In the genomic region with DNA sequence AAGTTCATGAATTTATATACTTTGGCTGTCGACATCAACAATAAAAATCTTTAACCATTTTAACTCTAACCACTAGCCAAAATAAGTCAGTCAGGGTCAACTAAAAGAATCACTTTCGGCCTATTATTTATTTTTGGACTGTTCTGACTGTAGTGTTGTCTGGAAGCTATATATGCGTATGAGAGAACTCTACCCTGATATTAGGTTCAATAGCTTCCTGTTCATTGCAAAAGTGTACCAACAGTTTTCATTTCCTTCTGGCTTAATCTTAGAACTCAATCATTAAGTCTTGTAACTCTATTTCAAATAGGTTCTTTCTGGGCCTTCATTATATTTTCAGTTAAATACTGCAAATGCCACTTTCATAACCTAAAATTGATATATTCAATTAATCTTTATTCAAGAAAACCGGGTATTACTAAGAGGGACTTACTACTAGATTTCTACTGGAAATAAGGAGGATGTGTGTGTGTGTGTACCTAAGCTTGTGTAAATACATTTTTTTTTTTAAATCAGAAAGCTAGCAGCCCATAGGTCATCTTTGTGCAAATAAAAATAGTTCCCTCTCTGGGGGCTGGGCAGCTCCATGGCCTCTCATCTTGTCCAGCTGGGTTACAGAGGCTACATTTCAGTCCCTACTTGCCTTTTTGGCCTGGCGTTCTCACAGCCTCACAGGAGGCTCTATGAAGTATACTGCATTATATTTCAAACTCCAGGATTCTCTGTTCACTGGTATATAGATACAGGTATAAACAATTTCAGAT, we compare ENCODE assay signal across 1 cellular context.
TF ChIP-seq lines count a peak whose summit lies in the region.

No MANE protein-coding gene starts in this region.

TF ChIP-seq in HepG2, 621 proteins besides CTCF, POLR2A, EP300 and RAD21 (continued from another document and continues in another):
- TF ChIP-seq, protein P1, sequence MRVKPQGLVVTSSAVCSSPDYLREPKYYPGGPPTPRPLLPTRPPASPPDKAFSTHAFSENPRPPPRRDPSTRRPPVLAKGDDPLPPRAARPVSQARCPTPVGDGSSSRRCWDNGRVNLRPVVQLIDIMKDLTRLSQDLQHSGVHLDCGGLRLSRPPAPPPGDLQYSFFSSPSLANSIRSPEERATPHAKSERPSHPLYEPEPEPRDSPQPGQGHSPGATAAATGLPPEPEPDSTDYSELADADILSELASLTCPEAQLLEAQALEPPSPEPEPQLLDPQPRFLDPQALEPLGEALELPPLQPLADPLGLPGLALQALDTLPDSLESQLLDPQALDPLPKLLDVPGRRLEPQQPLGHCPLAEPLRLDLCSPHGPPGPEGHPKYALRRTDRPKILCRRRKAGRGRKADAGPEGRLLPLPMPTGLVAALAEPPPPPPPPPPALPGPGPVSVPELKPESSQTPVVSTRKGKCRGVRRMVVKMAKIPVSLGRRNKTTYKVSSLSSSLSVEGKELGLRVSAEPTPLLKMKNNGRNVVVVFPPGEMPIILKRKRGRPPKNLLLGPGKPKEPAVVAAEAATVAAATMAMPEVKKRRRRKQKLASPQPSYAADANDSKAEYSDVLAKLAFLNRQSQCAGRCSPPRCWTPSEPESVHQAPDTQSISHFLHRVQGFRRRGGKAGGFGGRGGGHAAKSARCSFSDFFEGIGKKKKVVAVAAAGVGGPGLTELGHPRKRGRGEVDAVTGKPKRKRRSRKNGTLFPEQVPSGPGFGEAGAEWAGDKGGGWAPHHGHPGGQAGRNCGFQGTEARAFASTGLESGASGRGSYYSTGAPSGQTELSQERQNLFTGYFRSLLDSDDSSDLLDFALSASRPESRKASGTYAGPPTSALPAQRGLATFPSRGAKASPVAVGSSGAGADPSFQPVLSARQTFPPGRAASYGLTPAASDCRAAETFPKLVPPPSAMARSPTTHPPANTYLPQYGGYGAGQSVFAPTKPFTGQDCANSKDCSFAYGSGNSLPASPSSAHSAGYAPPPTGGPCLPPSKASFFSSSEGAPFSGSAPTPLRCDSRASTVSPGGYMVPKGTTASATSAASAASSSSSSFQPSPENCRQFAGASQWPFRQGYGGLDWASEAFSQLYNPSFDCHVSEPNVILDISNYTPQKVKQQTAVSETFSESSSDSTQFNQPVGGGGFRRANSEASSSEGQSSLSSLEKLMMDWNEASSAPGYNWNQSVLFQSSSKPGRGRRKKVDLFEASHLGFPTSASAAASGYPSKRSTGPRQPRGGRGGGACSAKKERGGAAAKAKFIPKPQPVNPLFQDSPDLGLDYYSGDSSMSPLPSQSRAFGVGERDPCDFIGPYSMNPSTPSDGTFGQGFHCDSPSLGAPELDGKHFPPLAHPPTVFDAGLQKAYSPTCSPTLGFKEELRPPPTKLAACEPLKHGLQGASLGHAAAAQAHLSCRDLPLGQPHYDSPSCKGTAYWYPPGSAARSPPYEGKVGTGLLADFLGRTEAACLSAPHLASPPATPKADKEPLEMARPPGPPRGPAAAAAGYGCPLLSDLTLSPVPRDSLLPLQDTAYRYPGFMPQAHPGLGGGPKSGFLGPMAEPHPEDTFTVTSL (CRISPR knock-in tag; IDR thresholded peaks at IDR 0.05; ENCODE audit: borderline replicate concordance), result peak; percentile 63; the same call in 1 of the 2 replicates
- TF ChIP-seq SMARCC2 (IDR thresholded peaks at IDR 0.05) (no peak), LCORL (IDR thresholded peaks at IDR 0.05) (no peak), LCORL (CRISPR knock-in tag; IDR thresholded peaks at IDR 0.05) (no peak), NCOA2 (CRISPR knock-in tag; IDR thresholded peaks at IDR 0.05) (peak; percentile 34; the same call in 1 of the 2 replicates), FOXP1 (IDR thresholded peaks at IDR 0.05) (no peak), FOXP1 (CRISPR knock-in tag; IDR thresholded peaks at IDR 0.05) (peak; percentile 48; the same call in 1 of the 2 replicates), MBNL3 (CRISPR knock-in tag; conservative IDR thresholded peaks at IDR 0.05) (no peak), HNF4G (IDR thresholded peaks at IDR 0.05; ENCODE audit: borderline replicate concordance, low read depth, low read length) (peak; percentile 45; the same call in 1 of the 2 replicates), HNF4G (CRISPR knock-in tag; IDR thresholded peaks at IDR 0.05; ENCODE audit: borderline replicate concordance, low read depth) (no peak), KLF13 (CRISPR knock-in tag; IDR thresholded peaks at IDR 0.05) (no peak), ZNF264 (CRISPR knock-in tag; IDR thresholded peaks at IDR 0.05) (peak; percentile 31; the same call in 1 of the 2 replicates), ZNF652 (CRISPR knock-in tag; IDR thresholded peaks at IDR 0.05; ENCODE audit: borderline replicate concordance, low read depth) (no peak), ZMYM4 (CRISPR knock-in tag; IDR thresholded peaks at IDR 0.05) (peak; percentile 85), SMAD1 (CRISPR knock-in tag; IDR thresholded peaks at IDR 0.05; ENCODE audit: borderline replicate concordance, low read depth) (no peak), FLYWCH1 (CRISPR knock-in tag; IDR thresholded peaks at IDR 0.05) (no peak), NR2F2 (IDR thresholded peaks at IDR 0.05; ENCODE audit: borderline replicate concordance, low read depth) (peak; percentile 66), NFIC (IDR thresholded peaks at IDR 0.05; ENCODE audit: low read length) (peak; percentile 41; the same call in 1 of the 2 replicates), ZSCAN9 (CRISPR knock-in tag; IDR thresholded peaks at IDR 0.05; ENCODE audit: borderline replicate concordance) (no peak), FOXC1 (CRISPR knock-in tag; IDR thresholded peaks at IDR 0.05; ENCODE audit: borderline replicate concordance) (no peak), NR1H2 (CRISPR knock-in tag; IDR thresholded peaks at IDR 0.05; ENCODE audit: borderline replicate concordance, low read depth) (no peak), MIER3 (CRISPR knock-in tag; IDR thresholded peaks at IDR 0.05; ENCODE audit: borderline replicate concordance) (no peak), ISL2 (CRISPR knock-in tag; IDR thresholded peaks at IDR 0.05) (peak; percentile 51; the same call in 1 of the 2 replicates), CREM (IDR thresholded peaks at IDR 0.05) (0 out of 2 replicates have a peak, but pooled peaks have one; percentile 28), CREM (CRISPR knock-in tag; IDR thresholded peaks at IDR 0.05) (no peak)
- TF ChIP-seq, protein P2, sequence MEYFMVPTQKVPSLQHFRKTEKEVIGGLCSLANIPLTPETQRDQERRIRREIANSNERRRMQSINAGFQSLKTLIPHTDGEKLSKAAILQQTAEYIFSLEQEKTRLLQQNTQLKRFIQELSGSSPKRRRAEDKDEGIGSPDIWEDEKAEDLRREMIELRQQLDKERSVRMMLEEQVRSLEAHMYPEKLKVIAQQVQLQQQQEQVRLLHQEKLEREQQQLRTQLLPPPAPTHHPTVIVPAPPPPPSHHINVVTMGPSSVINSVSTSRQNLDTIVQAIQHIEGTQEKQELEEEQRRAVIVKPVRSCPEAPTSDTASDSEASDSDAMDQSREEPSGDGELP (IDR thresholded peaks at IDR 0.05; ENCODE audit: borderline replicate concordance, low read depth), result peak; percentile 57
- TF ChIP-seq, protein P3, sequence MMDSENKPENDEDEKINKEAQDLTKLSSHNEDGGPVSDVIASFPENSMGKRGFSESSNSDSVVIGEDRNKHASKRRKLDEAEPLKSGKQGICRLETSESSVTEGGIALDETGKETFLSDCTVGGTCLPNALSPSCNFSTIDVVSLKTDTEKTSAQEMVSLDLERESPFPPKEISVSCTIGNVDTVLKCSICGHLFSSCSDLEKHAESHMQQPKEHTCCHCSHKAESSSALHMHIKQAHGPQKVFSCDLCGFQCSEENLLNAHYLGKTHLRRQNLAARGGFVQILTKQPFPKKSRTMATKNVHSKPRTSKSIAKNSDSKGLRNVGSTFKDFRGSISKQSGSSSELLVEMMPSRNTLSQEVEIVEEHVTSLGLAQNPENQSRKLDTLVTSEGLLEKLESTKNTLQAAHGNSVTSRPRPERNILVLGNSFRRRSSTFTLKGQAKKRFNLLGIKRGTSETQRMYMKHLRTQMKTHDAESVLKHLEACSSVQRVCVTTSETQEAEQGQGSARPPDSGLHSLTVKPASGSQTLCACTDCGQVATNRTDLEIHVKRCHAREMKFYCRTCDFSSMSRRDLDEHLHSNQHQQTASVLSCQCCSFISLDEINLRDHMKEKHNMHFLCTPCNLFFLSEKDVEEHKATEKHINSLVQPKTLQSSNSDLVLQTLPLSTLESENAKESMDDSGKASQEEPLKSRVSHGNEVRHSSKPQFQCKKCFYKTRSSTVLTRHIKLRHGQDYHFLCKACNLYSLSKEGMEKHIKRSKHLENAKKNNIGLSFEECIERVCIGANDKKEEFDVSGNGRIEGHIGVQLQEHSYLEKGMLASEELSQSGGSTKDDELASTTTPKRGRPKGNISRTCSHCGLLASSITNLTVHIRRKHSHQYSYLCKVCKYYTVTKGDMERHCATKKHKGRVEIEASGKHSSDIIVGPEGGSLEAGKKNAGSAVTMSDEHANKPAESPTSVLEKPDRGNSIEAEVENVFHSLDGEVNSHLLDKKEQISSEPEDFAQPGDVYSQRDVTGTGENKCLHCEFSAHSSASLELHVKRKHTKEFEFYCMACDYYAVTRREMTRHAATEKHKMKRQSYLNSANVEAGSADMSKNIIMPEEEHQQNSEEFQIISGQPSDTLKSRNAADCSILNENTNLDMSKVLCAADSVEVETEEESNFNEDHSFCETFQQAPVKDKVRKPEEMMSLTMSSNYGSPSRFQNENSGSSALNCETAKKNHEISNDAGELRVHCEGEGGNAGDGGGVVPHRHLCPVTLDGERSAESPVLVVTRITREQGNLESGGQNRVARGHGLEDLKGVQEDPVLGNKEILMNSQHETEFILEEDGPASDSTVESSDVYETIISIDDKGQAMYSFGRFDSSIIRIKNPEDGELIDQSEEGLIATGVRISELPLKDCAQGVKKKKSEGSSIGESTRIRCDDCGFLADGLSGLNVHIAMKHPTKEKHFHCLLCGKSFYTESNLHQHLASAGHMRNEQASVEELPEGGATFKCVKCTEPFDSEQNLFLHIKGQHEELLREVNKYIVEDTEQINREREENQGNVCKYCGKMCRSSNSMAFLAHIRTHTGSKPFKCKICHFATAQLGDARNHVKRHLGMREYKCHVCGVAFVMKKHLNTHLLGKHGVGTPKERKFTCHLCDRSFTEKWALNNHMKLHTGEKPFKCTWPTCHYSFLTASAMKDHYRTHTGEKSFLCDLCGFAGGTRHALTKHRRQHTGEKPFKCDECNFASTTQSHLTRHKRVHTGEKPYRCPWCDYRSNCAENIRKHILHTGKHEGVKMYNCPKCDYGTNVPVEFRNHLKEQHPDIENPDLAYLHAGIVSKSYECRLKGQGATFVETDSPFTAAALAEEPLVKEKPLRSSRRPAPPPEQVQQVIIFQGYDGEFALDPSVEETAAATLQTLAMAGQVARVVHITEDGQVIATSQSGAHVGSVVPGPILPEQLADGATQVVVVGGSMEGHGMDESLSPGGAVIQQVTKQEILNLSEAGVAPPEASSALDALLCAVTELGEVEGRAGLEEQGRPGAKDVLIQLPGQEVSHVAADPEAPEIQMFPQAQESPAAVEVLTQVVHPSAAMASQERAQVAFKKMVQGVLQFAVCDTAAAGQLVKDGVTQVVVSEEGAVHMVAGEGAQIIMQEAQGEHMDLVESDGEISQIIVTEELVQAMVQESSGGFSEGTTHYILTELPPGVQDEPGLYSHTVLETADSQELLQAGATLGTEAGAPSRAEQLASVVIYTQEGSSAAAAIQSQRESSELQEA (CRISPR knock-in tag; IDR thresholded peaks at IDR 0.05; ENCODE audit: not compliant biosample characterization), result no peak
- TF ChIP-seq, protein P4, sequence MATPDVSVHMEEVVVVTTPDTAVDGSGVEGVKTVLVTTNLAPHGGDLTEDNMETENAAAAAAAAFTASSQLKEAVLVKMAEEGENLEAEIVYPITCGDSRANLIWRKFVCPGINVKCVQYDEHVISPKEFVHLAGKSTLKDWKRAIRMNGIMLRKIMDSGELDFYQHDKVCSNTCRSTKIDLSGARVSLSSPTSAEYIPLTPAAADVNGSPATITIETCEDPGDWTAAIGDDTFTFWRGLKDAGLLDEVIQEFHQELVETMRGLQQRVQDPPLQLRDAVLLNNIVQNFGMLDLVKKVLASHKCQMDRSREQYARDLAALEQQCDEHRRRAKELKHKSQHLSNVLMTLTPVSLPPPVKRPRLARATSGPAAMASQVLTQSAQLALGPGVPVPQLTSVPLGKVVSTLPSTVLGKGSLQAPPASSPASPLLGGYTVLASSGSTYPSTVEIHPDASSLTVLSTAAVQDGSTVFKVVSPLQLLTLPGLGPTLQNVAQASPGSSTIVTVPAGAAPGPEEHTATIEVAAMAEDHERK (CRISPR knock-in tag; IDR thresholded peaks at IDR 0.05; ENCODE audit: low read depth), result no peak
- TF ChIP-seq, protein P5, sequence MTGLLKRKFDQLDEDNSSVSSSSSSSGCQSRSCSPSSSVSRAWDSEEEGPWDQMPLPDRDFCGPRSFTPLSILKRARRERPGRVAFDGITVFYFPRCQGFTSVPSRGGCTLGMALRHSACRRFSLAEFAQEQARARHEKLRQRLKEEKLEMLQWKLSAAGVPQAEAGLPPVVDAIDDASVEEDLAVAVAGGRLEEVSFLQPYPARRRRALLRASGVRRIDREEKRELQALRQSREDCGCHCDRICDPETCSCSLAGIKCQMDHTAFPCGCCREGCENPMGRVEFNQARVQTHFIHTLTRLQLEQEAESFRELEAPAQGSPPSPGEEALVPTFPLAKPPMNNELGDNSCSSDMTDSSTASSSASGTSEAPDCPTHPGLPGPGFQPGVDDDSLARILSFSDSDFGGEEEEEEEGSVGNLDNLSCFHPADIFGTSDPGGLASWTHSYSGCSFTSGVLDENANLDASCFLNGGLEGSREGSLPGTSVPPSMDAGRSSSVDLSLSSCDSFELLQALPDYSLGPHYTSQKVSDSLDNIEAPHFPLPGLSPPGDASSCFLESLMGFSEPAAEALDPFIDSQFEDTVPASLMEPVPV (CRISPR knock-in tag; IDR thresholded peaks at IDR 0.05), result no peak
- TF ChIP-seq, protein P6, sequence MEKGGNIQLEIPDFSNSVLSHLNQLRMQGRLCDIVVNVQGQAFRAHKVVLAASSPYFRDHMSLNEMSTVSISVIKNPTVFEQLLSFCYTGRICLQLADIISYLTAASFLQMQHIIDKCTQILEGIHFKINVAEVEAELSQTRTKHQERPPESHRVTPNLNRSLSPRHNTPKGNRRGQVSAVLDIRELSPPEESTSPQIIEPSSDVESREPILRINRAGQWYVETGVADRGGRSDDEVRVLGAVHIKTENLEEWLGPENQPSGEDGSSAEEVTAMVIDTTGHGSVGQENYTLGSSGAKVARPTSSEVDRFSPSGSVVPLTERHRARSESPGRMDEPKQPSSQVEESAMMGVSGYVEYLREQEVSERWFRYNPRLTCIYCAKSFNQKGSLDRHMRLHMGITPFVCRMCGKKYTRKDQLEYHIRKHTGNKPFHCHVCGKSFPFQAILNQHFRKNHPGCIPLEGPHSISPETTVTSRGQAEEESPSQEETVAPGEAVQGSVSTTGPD (CRISPR knock-in tag; IDR thresholded peaks at IDR 0.05), result no peak
- TF ChIP-seq, protein P7, sequence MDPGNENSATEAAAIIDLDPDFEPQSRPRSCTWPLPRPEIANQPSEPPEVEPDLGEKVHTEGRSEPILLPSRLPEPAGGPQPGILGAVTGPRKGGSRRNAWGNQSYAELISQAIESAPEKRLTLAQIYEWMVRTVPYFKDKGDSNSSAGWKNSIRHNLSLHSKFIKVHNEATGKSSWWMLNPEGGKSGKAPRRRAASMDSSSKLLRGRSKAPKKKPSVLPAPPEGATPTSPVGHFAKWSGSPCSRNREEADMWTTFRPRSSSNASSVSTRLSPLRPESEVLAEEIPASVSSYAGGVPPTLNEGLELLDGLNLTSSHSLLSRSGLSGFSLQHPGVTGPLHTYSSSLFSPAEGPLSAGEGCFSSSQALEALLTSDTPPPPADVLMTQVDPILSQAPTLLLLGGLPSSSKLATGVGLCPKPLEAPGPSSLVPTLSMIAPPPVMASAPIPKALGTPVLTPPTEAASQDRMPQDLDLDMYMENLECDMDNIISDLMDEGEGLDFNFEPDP (CRISPR knock-in tag; conservative IDR thresholded peaks at IDR 0.05), result no peak
